Comparison of ENCODE assay signal across 10 cellular contexts in the genomic region with DNA sequence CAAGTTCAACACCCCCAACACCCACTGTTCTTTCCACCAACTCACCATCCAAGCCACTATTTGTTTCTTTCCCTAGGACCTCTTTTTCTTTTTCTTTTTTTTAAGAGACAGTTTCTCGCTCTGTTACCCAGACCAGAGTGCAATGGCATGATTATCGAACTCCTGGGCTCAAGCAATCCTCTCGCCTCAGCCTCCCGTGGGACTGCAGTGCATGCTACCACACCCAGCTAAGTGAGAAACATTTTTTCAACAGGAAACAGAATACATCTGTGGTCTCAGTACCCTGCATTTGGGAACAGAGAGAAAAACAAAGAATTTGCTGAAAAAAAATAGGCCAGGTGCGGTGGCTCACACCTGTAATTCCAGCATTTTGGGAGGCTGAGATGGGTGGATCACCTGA. TPM values are rescaled to one million over a fixed set of nuclear protein-coding genes. Genes with fewer than 3 reads are reported as not detected.
A peak's percentile ranks its signal among the peaks of the same experiment; 100 is the strongest.
DNase-seq lines count a peak whose midpoint lies in the region; ATAC-seq and TF ChIP-seq lines count a peak whose summit lies in the region.
"Had no signal": no experiment of that assay in that cellular context is flagged by ENCODE, and none has a peak within 500 bp of the region (broad histone marks: within the 10 kb centered on the region; RNA-seq: fewer than 3 reads in every experiment).

No MANE protein-coding gene starts in this region.

- TF ChIP-seq CTCF in natural killer cell (IDR thresholded peaks at IDR 0.05) = no peak

- DNase-seq in natural killer cell = no peak
- DNase-seq in NCI-H2196 (lab: John Stamatoyannopoulos, UW; ENCODE audit: unreplicated experiment) = no peak
- no peak for DNase-seq in HuH-7 (ENCODE audit: low spot score)
- DNase-seq in H4 (ENCODE audit: low spot score) = no peak
- DNase-seq in foreskin melanocyte = no peak
- DNase-seq: activated gamma-delta T cell had no signal

- H3K27me3 Mint-ChIP-seq in T-helper 1 cell treated with Interleukin-12 subunit alpha and Interleukin-12 subunit beta and Interleukin-4 antibody, amounts not matched to agents 30 μg/mL and 1 μg/mL, for 36 hours (ENCODE audit: low read depth) = no peaks in the 10 kb centered on the region
- H3K27me3 Mint-ChIP-seq in natural killer cell (ENCODE audit: low read depth in 2 of 2) = no peaks in the 10 kb centered on the region

- peak overlapping the region; percentile 81 for H3K4me3 Mint-ChIP-seq in T-helper 1 cell treated with Interleukin-12 subunit alpha and Interleukin-12 subunit beta and Interleukin-4 antibody, amounts not matched to agents 30 μg/mL and 1 μg/mL, for 36 hours
- H3K4me3 Mint-ChIP-seq in natural killer cell = peak overlapping the region; percentile 88

- peak; percentile 43 for ATAC-seq in GM18517 (IDR thresholded peaks at IDR 0.05; ENCODE audit: unreplicated experiment)
- ATAC-seq in GM21515 (IDR thresholded peaks at IDR 0.05; ENCODE audit: unreplicated experiment) = peak; percentile 37
- ATAC-seq in natural killer cell = peak in 2 of 3 donors; percentile 33 to 61
- ATAC-seq: right lobe of liver had no signal

- intact Hi-C loops in natural killer cell (cut with micrococcal nuclease) = loop anchor here (2.0 kb wide), 1 partner anchor 16 kb away; no protein-coding TSS in a partner anchor

- peaks cover 18% of the 10 kb centered on the region for H3K36me3 Mint-ChIP-seq in T-helper 1 cell treated with Interleukin-12 subunit alpha and Interleukin-12 subunit beta and Interleukin-4 antibody, amounts not matched to agents 30 μg/mL and 1 μg/mL, for 36 hours (ENCODE audit: low read depth)
- H3K36me3 Mint-ChIP-seq in natural killer cell = no peaks in the 10 kb centered on the region

- H3K27ac Mint-ChIP-seq in T-helper 1 cell treated with Interleukin-12 subunit alpha and Interleukin-12 subunit beta and Interleukin-4 antibody, amounts not matched to agents 30 μg/mL and 1 μg/mL, for 36 hours = peak overlapping the region; percentile 93
- peak overlapping the region; percentile 89 to 98 for H3K27ac Mint-ChIP-seq in natural killer cell

- H3K4me1 Mint-ChIP-seq in T-helper 1 cell treated with Interleukin-12 subunit alpha and Interleukin-12 subunit beta and Interleukin-4 antibody, amounts not matched to agents 30 μg/mL and 1 μg/mL, for 36 hours (ENCODE audit: low read depth) = peaks cover 64% of the 10 kb centered on the region
- peaks cover 89 to 97% of the 10 kb centered on the region in 2 donors for H3K4me1 Mint-ChIP-seq in natural killer cell

- no peaks in the 10 kb centered on the region for H3K9me3 Mint-ChIP-seq in T-helper 1 cell treated with Interleukin-12 subunit alpha and Interleukin-12 subunit beta and Interleukin-4 antibody, amounts not matched to agents 30 μg/mL and 1 μg/mL, for 36 hours
- no peaks in the 10 kb centered on the region for H3K9me3 Mint-ChIP-seq in natural killer cell

RNA-seq across cellular contexts. Expression of gene B4GALT1, which starts 24.6 kb away (rescaled TPM):
- 100 to 1,000 TPM; 122 to 143 (median 128) TPM for total RNA-seq in natural killer cell
- 33.5 and 34.5 TPM in 2 replicates for total RNA-seq in H4 (2014; rRNA removed; shearing (Covaris generic))
